1 cellular context compared by ENCODE assay signal in the genomic region with DNA sequence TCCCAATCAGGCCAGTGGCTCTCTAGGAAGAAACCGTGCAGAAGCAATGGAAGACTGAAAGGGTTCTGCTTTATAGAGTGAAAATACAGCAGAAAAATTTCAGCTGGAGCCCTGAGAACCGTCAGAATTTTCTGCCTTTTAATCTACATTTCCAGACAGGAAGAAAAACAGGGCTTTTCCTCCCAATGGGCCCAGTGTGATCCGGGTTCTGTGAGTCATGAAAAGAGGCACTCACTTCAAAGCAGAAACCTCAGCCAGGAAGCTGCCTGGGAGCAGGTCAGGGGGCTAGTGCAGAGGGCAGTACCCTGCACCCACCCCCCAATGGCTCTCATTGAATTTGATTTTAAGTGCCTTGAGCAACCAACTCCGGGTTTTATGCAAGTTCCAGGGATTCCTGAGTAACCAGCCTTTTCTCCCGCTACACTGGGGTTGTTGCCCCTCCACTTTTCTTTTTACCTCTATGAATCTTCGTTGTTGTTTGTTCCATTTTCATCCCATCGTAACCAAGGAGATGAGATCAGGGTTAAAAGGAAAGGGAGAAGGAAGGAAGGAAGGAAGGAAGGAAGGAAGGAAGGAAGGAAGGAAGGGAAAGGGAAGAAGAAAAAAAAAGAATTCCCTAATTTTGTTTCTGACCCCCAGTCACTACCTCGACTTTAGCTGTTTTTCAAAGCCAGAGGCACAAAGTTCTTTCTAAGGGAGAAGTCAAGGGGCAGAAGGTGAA.
A peak's percentile ranks its signal among the peaks of the same experiment; 100 is the strongest.
TF ChIP-seq lines count a peak whose summit lies in the region.

No MANE protein-coding gene starts in this region.

TF ChIP-seq in PFSK-1, 5 proteins besides CTCF, POLR2A, EP300 and RAD21 (continued from another document):
- TF ChIP-seq, protein P1, sequence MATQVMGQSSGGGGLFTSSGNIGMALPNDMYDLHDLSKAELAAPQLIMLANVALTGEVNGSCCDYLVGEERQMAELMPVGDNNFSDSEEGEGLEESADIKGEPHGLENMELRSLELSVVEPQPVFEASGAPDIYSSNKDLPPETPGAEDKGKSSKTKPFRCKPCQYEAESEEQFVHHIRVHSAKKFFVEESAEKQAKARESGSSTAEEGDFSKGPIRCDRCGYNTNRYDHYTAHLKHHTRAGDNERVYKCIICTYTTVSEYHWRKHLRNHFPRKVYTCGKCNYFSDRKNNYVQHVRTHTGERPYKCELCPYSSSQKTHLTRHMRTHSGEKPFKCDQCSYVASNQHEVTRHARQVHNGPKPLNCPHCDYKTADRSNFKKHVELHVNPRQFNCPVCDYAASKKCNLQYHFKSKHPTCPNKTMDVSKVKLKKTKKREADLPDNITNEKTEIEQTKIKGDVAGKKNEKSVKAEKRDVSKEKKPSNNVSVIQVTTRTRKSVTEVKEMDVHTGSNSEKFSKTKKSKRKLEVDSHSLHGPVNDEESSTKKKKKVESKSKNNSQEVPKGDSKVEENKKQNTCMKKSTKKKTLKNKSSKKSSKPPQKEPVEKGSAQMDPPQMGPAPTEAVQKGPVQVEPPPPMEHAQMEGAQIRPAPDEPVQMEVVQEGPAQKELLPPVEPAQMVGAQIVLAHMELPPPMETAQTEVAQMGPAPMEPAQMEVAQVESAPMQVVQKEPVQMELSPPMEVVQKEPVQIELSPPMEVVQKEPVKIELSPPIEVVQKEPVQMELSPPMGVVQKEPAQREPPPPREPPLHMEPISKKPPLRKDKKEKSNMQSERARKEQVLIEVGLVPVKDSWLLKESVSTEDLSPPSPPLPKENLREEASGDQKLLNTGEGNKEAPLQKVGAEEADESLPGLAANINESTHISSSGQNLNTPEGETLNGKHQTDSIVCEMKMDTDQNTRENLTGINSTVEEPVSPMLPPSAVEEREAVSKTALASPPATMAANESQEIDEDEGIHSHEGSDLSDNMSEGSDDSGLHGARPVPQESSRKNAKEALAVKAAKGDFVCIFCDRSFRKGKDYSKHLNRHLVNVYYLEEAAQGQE (IDR thresholded peaks at IDR 0.05; ENCODE audit: insufficient read depth in 1 of 2, low read depth in 2 of 2, low read length in 2 of 2) = peak; percentile 13 to 47; a peak in 1 of 4 replicates
TF ChIP-seq in PFSK-1: peak in this region for 1.
